In genomic region chr6:14767176-14767575, GRCh38 we compare ENCODE assay signal across 18 cellular contexts.
"Had no signal": no experiment of that assay in that cellular context is flagged by ENCODE, and none has a peak within 500 bp of the region (broad histone marks: within the 10 kb centered on the region; RNA-seq: fewer than 3 reads in every experiment).

No MANE protein-coding gene starts in this region.

- H3K9me3 Mint-ChIP-seq: activated naive CD4-positive, alpha-beta T cell treated with anti-CD3 and anti-CD28 coated beads, Interleukin-2, amount 50 U/mL, for 24 hours; activated T-cell treated with anti-CD3 and anti-CD28 coated beads, Interleukin-2, amount 50 U/mL, for 24 hours; central memory CD8-positive, alpha-beta T cell; dendritic cell treated with granulocyte-macrophage colony-stimulating factor and Interleukin-4, amounts not matched to agents 40 ng/mL and 50 ng/mL, for 4 days; effector memory CD8-positive, alpha-beta T cell; stimulated activated naive B cell treated with anti-CD40 and anti-IgM and Interleukin-4, amounts not matched to agents 10 μg/mL and 1 μg/mL and 100 μg/mL, for 72 hours had no signal

- H3K27me3 ChIP-seq: body of pancreas had no signal

- H3K27me3 Mint-ChIP-seq: activated naive CD4-positive, alpha-beta T cell treated with anti-CD3 and anti-CD28 coated beads, Interleukin-2, amount 50 U/mL, for 24 hours; activated T-cell treated with anti-CD3 and anti-CD28 coated beads, Interleukin-2, amount 50 U/mL, for 24 hours; dendritic cell treated with granulocyte-macrophage colony-stimulating factor and Interleukin-4, amounts not matched to agents 40 ng/mL and 50 ng/mL, for 4 days; stimulated activated naive B cell treated with anti-CD40 and anti-IgM and Interleukin-4, amounts not matched to agents 10 μg/mL and 1 μg/mL and 100 μg/mL, for 72 hours had no signal

- H3K4me1 Mint-ChIP-seq: activated naive CD4-positive, alpha-beta T cell treated with anti-CD3 and anti-CD28 coated beads, Interleukin-2, amount 50 U/mL, for 24 hours; naive thymus-derived CD8-positive, alpha-beta T cell had no signal

- H3K4me3 ChIP-seq: body of pancreas, mucosa of descending colon, psoas muscle had no signal

- H3K36me3 Mint-ChIP-seq: activated naive CD4-positive, alpha-beta T cell treated with anti-CD3 and anti-CD28 coated beads, Interleukin-2, amount 50 U/mL, for 24 hours; naive thymus-derived CD8-positive, alpha-beta T cell; stimulated activated naive B cell treated with anti-CD40 and anti-IgM and Interleukin-4, amounts not matched to agents 10 μg/mL and 1 μg/mL and 100 μg/mL, for 72 hours had no signal

- H3K4me1 ChIP-seq: body of pancreas, psoas muscle had no signal

- H3K27ac Mint-ChIP-seq: activated naive CD4-positive, alpha-beta T cell treated with anti-CD3 and anti-CD28 coated beads, Interleukin-2, amount 50 U/mL, for 24 hours; activated T-cell treated with anti-CD3 and anti-CD28 coated beads, Interleukin-2, amount 50 U/mL, for 24 hours; dendritic cell treated with granulocyte-macrophage colony-stimulating factor and Interleukin-4, amounts not matched to agents 40 ng/mL and 50 ng/mL, for 4 days; effector memory CD8-positive, alpha-beta T cell; naive thymus-derived CD8-positive, alpha-beta T cell; stimulated activated naive B cell treated with anti-CD40 and anti-IgM and Interleukin-4, amounts not matched to agents 10 μg/mL and 1 μg/mL and 100 μg/mL, for 72 hours had no signal

- DNase-seq: activated CD4-positive, alpha-beta T cell treated with anti-CD3 and anti-CD28 coated beads, Interleukin-2, amount 50 U/mL, for 1 hour; activated effector memory CD4-positive, alpha-beta T cell treated with Interleukin-2 at 50 U/mL for 16 hours; activated T-cell treated with anti-CD3 and anti-CD28 coated beads, Interleukin-2, amount 50 U/mL, for 24 hours; body of pancreas; effector memory CD8-positive, alpha-beta T cell; hippocampal formation; mucosa of descending colon; naive thymus-derived CD8-positive, alpha-beta T cell; nucleus accumbens; psoas muscle; stimulated activated CD4-positive, alpha-beta T cell treated with anti-CD3 and anti-CD28 coated beads, Interleukin-2, amount 100 ng/mL, for 24 hours; stimulated activated naive B cell treated with anti-CD40 and anti-IgM and Interleukin-4, amounts not matched to agents 10 μg/mL and 1 μg/mL and 100 μg/mL, for 72 hours; trophoblast cell had no signal

- H3K9me3 ChIP-seq: body of pancreas, mucosa of descending colon, psoas muscle had no signal

- H3K4me3 Mint-ChIP-seq: activated naive CD4-positive, alpha-beta T cell treated with anti-CD3 and anti-CD28 coated beads, Interleukin-2, amount 50 U/mL, for 24 hours; activated T-cell treated with anti-CD3 and anti-CD28 coated beads, Interleukin-2, amount 50 U/mL, for 24 hours; central memory CD8-positive, alpha-beta T cell; dendritic cell treated with granulocyte-macrophage colony-stimulating factor and Interleukin-4, amounts not matched to agents 40 ng/mL and 50 ng/mL, for 4 days; effector memory CD8-positive, alpha-beta T cell; naive thymus-derived CD8-positive, alpha-beta T cell; stimulated activated naive B cell treated with anti-CD40 and anti-IgM and Interleukin-4, amounts not matched to agents 10 μg/mL and 1 μg/mL and 100 μg/mL, for 72 hours had no signal

- ATAC-seq: body of pancreas; effector memory CD8-positive, alpha-beta T cell; mucosa of descending colon; naive thymus-derived CD8-positive, alpha-beta T cell; psoas muscle; sciatic nerve; stimulated activated naive B cell treated with anti-CD40 and anti-IgM and Interleukin-4, amounts not matched to agents 10 μg/mL and 1 μg/mL and 100 μg/mL, for 72 hours had no signal

- H3K27ac ChIP-seq: body of pancreas, epithelial cell of prostate, psoas muscle had no signal
